Comparison of ENCODE assay signal across 13 cellular contexts in genomic region chr9:121284733-121285451, GRCh38. TPM values are rescaled to one million over a fixed set of nuclear protein-coding genes. Genes with fewer than 3 reads are reported as not detected.
DNase-seq lines count a peak whose midpoint lies in the region; ATAC-seq, FAIRE-seq and TF ChIP-seq lines count a peak whose summit lies in the region.
"Had no signal": no experiment of that assay in that cellular context is flagged by ENCODE, and none has a peak within 500 bp of the region (broad histone marks: within the 10 kb centered on the region; RNA-seq: fewer than 3 reads in every experiment).

No MANE protein-coding gene starts in this region.

- TF ChIP-seq EP300 in K562 (IDR thresholded peaks at IDR 0.05; ENCODE audit: low read length) = no peak

- H4K20me1 ChIP-seq in K562 (replicated peaks; ENCODE audit: control insufficient read depth, insufficient read depth, low read length) = no peaks in the 10 kb centered on the region

- no peaks in the 10 kb centered on the region for H3K36me3 ChIP-seq in A673 (ENCODE audit: insufficient read depth, low read length, poor library complexity, severe bottlenecking)
- no peaks in the 10 kb centered on the region; the same call in 2 of the 3 replicates for H3K36me3 ChIP-seq in K562 (ENCODE audit: control insufficient read depth, insufficient read depth, low read length)
- no peaks in the 10 kb centered on the region for H3K36me3 ChIP-seq in kidney (ENCODE audit: control insufficient read depth in 1 of 2, insufficient read depth in 2 of 2, low read length in 2 of 2)

- no peak for TF ChIP-seq POLR2A in K562 (conservative IDR thresholded peaks at IDR 0.05)

- no peaks in the 10 kb centered on the region for H3K79me2 ChIP-seq in K562 (ENCODE audit: control insufficient read depth, insufficient read depth, low read length)

- WGBS in K562 (ENCODE audit: insufficient coverage, low coverage, missing lambda C conversion rate) = 87% methylated on average over 7 of the region's 9 CpGs

- H3K4me2 ChIP-seq in K562 (ENCODE audit: insufficient read depth, low read length) = no peak overlapping the region

- H3K9me1 ChIP-seq in K562 (ENCODE audit: control insufficient read depth, insufficient read depth, low read length) = peaks cover 10% of the 10 kb centered on the region

- peaks cover 88% of the 10 kb centered on the region for H3K4me1 ChIP-seq in A673 (ENCODE audit: insufficient read depth, low read length, poor library complexity, severe bottlenecking)
- H3K4me1 ChIP-seq in K562 (replicated peaks in 1 of 2; ENCODE audit: control insufficient read depth in 2 of 2, insufficient read depth in 2 of 2, low read length in 2 of 2) = peaks cover 71 to 84% of the 10 kb centered on the region in 2 experiments
- peaks cover 54 to 82% of the 10 kb centered on the region in 2 donors for H3K4me1 ChIP-seq in kidney (ENCODE audit: control insufficient read depth in 1 of 2, insufficient read depth in 1 of 2, low read depth in 1 of 2, low read length in 2 of 2)

- no peaks in the 10 kb centered on the region for H3K27me3 ChIP-seq in A673 (replicated peaks; ENCODE audit: insufficient read depth, low read depth, low read length, poor library complexity)
- no peaks in the 10 kb centered on the region for H3K27me3 ChIP-seq in K562 (ENCODE audit: control insufficient read depth in 2 of 2, insufficient read depth in 2 of 2, low read length in 2 of 2)
- H3K27me3 ChIP-seq: MG63 had no signal

- DNase-seq in A673 (ENCODE audit: low spot score) = no peak
- DNase-seq in K562 (ENCODE audit: extremely low read depth in 1 of 4, low spot score in 3 of 4) = no peak
- peak; percentile 59 for DNase-seq in kidney
- DNase-seq in sciatic nerve (ENCODE audit: low spot score) = peak; percentile 56
- DNase-seq in AG08395 (ENCODE audit: low spot score) = no peak
- DNase-seq in T-helper 9 cell = no peak
- no peak for DNase-seq in T1000 (lab: John Stamatoyannopoulos, UW)
- no peak for DNase-seq in epidermal melanocyte (ENCODE audit: insufficient read length, low spot score)
- DNase-seq: activated CD4-positive, alpha-beta T cell treated with anti-CD3 and anti-CD28 coated beads, Interleukin-2, amount 10 ng/mL, durations not matched to agents 24 days and 14 days; activated naive CD4-positive, alpha-beta T cell treated with anti-CD3 and anti-CD28 coated beads, Interleukin-2, amount 50 U/mL, for 16 hours; H9; kidney glomerular epithelial cell; MG63 had no signal

- H3K4me3 ChIP-seq in A673 (ENCODE audit: low read depth, low read length, poor library complexity, severe bottlenecking) (no peak overlapping the region), K562 (no peak overlapping the region), kidney (ENCODE audit: low read length in 2 of 2) (no peak overlapping the region)
- H3K4me3 ChIP-seq: MG63 had no signal

- intact Hi-C loops in A673 (cut with micrococcal nuclease; ENCODE audit: unreplicated experiment) (loop anchor here (5.0 kb wide), 2 partner anchors 73 to 77 kb away; no protein-coding TSS in a partner anchor), K562 (cut with micrococcal nuclease) (no loop called here), kidney (cut with DNase I) (no loop called here), sciatic nerve (cut with DNase I) (no loop called here)

- H3K9me3 ChIP-seq in A673 (ENCODE audit: low read depth, low read length, poor library complexity, severe bottlenecking) (no peaks in the 10 kb centered on the region), K562 (replicated peaks; ENCODE audit: control insufficient read depth, insufficient read depth, low read depth, low read length) (no peaks in the 10 kb centered on the region), kidney (ENCODE audit: control insufficient read depth in 1 of 2, low read length in 2 of 2) (no peaks in the 10 kb centered on the region)
- H3K9me3 ChIP-seq: MG63 had no signal

- CTCF ChIA-PET in A673 (lab: Charles Lee) = no interaction called here
- CTCF ChIA-PET in K562 (lab: Yijun Ruan, JAX; ENCODE audit: low intra/inter-chr PET ratio) = no interaction called here

- H2AFZ ChIP-seq in K562 (ENCODE audit: low read depth, low read length) = no peak overlapping the region

- no peak for TF ChIP-seq RAD21 in K562 (CRISPR knock-in tag; conservative IDR thresholded peaks at IDR 0.05 in 1 of 2, IDR thresholded peaks at IDR 0.05 in 1 of 2)

- no peak for TF ChIP-seq CTCF in A673 (conservative IDR thresholded peaks at IDR 0.05; ENCODE audit: low read depth, low read length)
- no peak for TF ChIP-seq CTCF in K562 (IDR thresholded peaks at IDR 0.05 in 2 of 3, conservative IDR thresholded peaks at IDR 0.05 in 1 of 3; ENCODE audit: insufficient read depth in 2 of 3, low read depth in 1 of 3, low read length in 3 of 3)
- no peak for TF ChIP-seq CTCF in kidney (IDR thresholded peaks at IDR 0.05; ENCODE audit: borderline replicate concordance, extremely low read depth, insufficient read depth)

- POLR2A ChIA-PET in A673 (lab: Charles Lee; ENCODE audit: low non-redundant PET) = no interaction called here
- POLR2A ChIA-PET in K562 (lab: Yijun Ruan, JAX) = interaction anchor here (0.6 to 2.9 kb wide), 4 partner anchors 13 to 70 kb away, joined by 3 to 11 read pairs (median 4); partner anchors contain the start of gene GSN

- in situ Hi-C loops in K562 (cut with MboI) = no loop called here

- no TSS peak for BruUV-seq in A673 (replicated peaks; lab: Mats Ljungman, UMichigan)
- no TSS peak for BruUV-seq in K562 (replicated peaks; lab: Mats Ljungman, UMichigan)

- ATAC-seq in K562 (no peak), sciatic nerve (no peak)

- H3K9ac ChIP-seq in K562 (ENCODE audit: insufficient read depth in 1 of 2, low read depth in 2 of 2, low read length in 2 of 2) (peak overlapping the region in 1 of 2 experiments; percentile 38; a peak in 1 of 4 replicates), kidney (ENCODE audit: low read length in 2 of 2) (peak overlapping the region in 1 of 2 donors; percentile 65)

- FAIRE-seq in K562 (lab: Jason Lieb, UNC) (no peak), kidney (lab: Jason Lieb, UNC) (no peak)

- H3K27ac ChIP-seq in A673 (ENCODE audit: low read depth, low read length, poor library complexity, severe bottlenecking) (peak overlapping the region; percentile 89), K562 (ENCODE audit: extremely low read depth, low read depth, low read length) (0 out of 3 replicates have a peak overlapping the region, but pooled peaks have one; percentile 15), kidney (ENCODE audit: low read depth in 2 of 2, low read length in 2 of 2) (peak overlapping the region; percentile 86 to 98)

TF ChIP-seq in K562, 482 proteins besides CTCF, POLR2A, EP300 and RAD21 (continues in another document):
- TF ChIP-seq ZSCAN32 (CRISPR knock-in tag; IDR thresholded peaks at IDR 0.05) (no peak), PHF21A (IDR thresholded peaks at IDR 0.05; ENCODE audit: borderline replicate concordance, low read depth) (no peak), DLX4 (CRISPR knock-in tag; IDR thresholded peaks at IDR 0.05) (no peak), HDAC2 (IDR thresholded peaks at IDR 0.05) (peak; percentile 66; the same call in 1 of the 2 replicates), SNAPC5 (CRISPR knock-in tag; IDR thresholded peaks at IDR 0.05) (no peak), ZBTB26 (CRISPR knock-in tag; IDR thresholded peaks at IDR 0.05) (no peak), GATAD2B (IDR thresholded peaks at IDR 0.05; ENCODE audit: borderline replicate concordance) (no peak), HOXB6 (CRISPR knock-in tag; IDR thresholded peaks at IDR 0.05; ENCODE audit: borderline replicate concordance) (no peak), FOXK2 (conservative IDR thresholded peaks at IDR 0.05 in 1 of 2, IDR thresholded peaks at IDR 0.05 in 1 of 2; ENCODE audit: low read depth in 2 of 2) (no peak), POLR3A (IDR thresholded peaks at IDR 0.05; ENCODE audit: borderline replicate concordance, extremely low read depth, insufficient read depth, insufficient read length) (no peak)

RNA-seq across cellular contexts. Expression of gene GSN, which starts 16.9 kb away (rescaled TPM):
- 28.4 and 43.7 TPM in 2 replicates for total RNA-seq in A673 (2021)
- 15.3 and 27.0 TPM in 2 replicates for total RNA-seq in K562 (2011; cell fraction: chromatin; rRNA removed; ENCODE audit: low replicate concordance)
- total RNA-seq in K562 (2011; cell fraction: nucleolus; rRNA removed) = 9.9 and 11.0 TPM in 2 replicates
- 8.1 and 9.2 TPM in 2 replicates for total RNA-seq in K562 (2011; cell fraction: nucleoplasm; rRNA removed)
- 8.2 and 10.8 TPM in 2 replicates for total RNA-seq in K562 (2014; rRNA removed)
- 3.3 and 3.5 TPM in 2 replicates for total RNA-seq in K562 (2014; rRNA removed; fragmentation: Illumina TruSeq; extraction: Trizol)
- 12.3 and 12.4 TPM in 2 replicates for total RNA-seq in K562 (2015; rRNA removed; fragmentation: Illumina TruSeq; extraction: Trizol)
- 9.0 and 9.6 TPM in 2 replicates for total RNA-seq in K562 (2021)
- polyA plus RNA-seq in K562 (2011; rRNA removed) = 16.6 and 24.2 TPM in 2 replicates
- 27.5 and 34.5 TPM in 2 replicates for polyA plus RNA-seq in K562 (2011; cell fraction: cytosol; rRNA removed)
- polyA plus RNA-seq in K562 (2011; cell fraction: nucleus; rRNA removed) = 15.8 and 17.0 TPM in 2 replicates
- 11.2 and 34.5 TPM in 2 replicates for polyA plus RNA-seq in K562 (2012)
- 5.2 and 7.4 TPM in 2 replicates for polyA plus RNA-seq in K562 (2014; fragmentation: Illumina TruSeq; extraction: Trizol)
- polyA plus RNA-seq in K562 (2014; fragmentation: Nextera tagmentation; extraction: Ambion mirVana) = under 1 TPM; 0.39 to 0.41 TPM
- polyA plus RNA-seq in K562 (2014; rRNA removed) = 7.5 and 11.2 TPM in 2 replicates
- polyA minus RNA-seq in K562 (2011; rRNA and poly(A)+ RNA removed) = 23.7 and 31.3 TPM in 2 replicates
- polyA minus RNA-seq in K562 (2011; cell fraction: cytosol; rRNA and poly(A)+ RNA removed) = 24.8 and 27.9 TPM in 2 replicates
- 6.2 and 9.0 TPM in 2 replicates for polyA minus RNA-seq in K562 (2011; cell fraction: nucleus; rRNA and poly(A)+ RNA removed)
- total RNA-seq in kidney = 511 TPM
- 235 TPM for polyA plus RNA-seq in kidney (ENCODE audit: insufficient read depth, low read depth, low replicate concordance)
- total RNA-seq in sciatic nerve = 1,757 TPM

Comparison
In these comparisons a context has a peak if more than half of its experiments do, and no peak if none do; other contexts are left out.
1. DNase-seq: peak in kidney (single experiment) and sciatic nerve (single experiment); none in A673 (single experiment), K562 (0 of 4), AG08395 (single experiment), T-helper 9 cell (single experiment), T1000 (single experiment) and epidermal melanocyte (single experiment).
2. H3K27ac ChIP-seq: peak in every context shown above with its lines; median percentile 92 in kidney; 89 in A673; 15 in K562.
3. RNA of gene GSN, which starts 16.9 kb away (total RNA-seq): 1,757 TPM in sciatic nerve (single experiment) and 511 TPM in kidney (single experiment); 28.4 to 43.7 TPM in A673 and 3.3 to 27.0 TPM in K562; every median in the first group is over 10 times any median in the second.